ENCODE assay signal across 1 cellular context in the genomic region with DNA sequence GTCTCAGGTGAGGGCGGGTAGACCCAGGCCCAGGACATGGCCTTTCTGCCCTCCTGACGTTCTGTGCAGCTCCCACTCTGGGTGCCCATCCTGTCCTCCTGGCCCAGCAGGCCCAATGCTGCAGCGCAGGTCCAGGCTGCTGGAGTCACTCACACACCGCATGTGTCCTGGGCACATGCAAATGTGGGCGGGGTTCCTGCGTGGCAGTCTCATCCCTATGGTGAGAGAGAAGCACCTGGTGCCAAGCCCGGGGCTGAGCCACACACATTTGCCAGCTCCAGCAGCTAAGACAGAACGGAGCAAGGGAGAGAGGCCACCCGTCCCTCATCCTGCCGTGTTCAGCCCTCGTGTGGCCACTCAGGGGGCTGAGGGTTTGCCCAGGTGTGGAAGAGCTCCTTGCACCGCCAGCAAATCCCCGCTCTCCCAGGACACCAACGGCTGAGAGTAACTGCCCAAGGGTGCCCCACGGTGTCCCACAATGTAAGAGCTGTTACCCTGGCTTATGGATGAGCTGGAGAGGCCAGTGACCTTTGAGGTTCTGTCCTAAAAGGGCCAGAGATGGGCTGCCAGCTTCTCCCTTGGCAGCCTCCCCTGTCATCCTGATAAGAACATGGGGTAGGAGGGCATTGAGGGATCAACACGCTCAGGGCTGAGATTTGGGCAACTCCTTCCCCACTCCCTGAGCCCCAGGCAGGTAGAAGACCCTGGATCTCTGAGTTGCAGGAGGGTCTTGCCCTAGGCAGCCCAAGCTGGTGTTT.
TF ChIP-seq lines count a peak whose summit lies in the region.

No MANE protein-coding gene starts in this region.

TF ChIP-seq in HepG2, 621 proteins besides CTCF, POLR2A, EP300 and RAD21 (continued from another document and continues in another):
- no peak for TF ChIP-seq PRDM15 (CRISPR knock-in tag; IDR thresholded peaks at IDR 0.05)
- no peak for TF ChIP-seq NONO (IDR thresholded peaks at IDR 0.05)
- peak; percentile 53; the same call in 1 of the 2 replicates for TF ChIP-seq NONO (CRISPR knock-in tag; conservative IDR thresholded peaks at IDR 0.05)
- TF ChIP-seq HNRNPL (IDR thresholded peaks at IDR 0.05; ENCODE audit: low read depth, low read length), result 0 out of 2 replicates have a peak, but pooled peaks have one; percentile 62
- no peak for TF ChIP-seq SOX5 (CRISPR knock-in tag; IDR thresholded peaks at IDR 0.05; ENCODE audit: borderline replicate concordance)
- peak; percentile 16; the same call in 1 of the 2 replicates for TF ChIP-seq ZNF687 (CRISPR knock-in tag; IDR thresholded peaks at IDR 0.05)
- no peak for TF ChIP-seq KMT2A (CRISPR knock-in tag; IDR thresholded peaks at IDR 0.05)
- no peak for TF ChIP-seq SPEN (CRISPR knock-in tag; IDR thresholded peaks at IDR 0.05; ENCODE audit: low read depth)
- no peak for TF ChIP-seq ZSCAN20 (CRISPR knock-in tag; IDR thresholded peaks at IDR 0.05; ENCODE audit: borderline replicate concordance)
- no peak for TF ChIP-seq REL (CRISPR knock-in tag; conservative IDR thresholded peaks at IDR 0.05)
- no peak for TF ChIP-seq YEATS4 (CRISPR knock-in tag; IDR thresholded peaks at IDR 0.05; ENCODE audit: borderline replicate concordance)
- peak; percentile 40 for TF ChIP-seq RBM39 (IDR thresholded peaks at IDR 0.05; ENCODE audit: low read depth, low read length, poor library complexity, severe bottlenecking)
- no peak for TF ChIP-seq CAMTA2 (CRISPR knock-in tag; IDR thresholded peaks at IDR 0.05; ENCODE audit: borderline replicate concordance)
- TF ChIP-seq NFKBIZ (CRISPR knock-in tag; IDR thresholded peaks at IDR 0.05), result no peak
- no peak for TF ChIP-seq SCMH1 (CRISPR knock-in tag; IDR thresholded peaks at IDR 0.05; ENCODE audit: borderline replicate concordance)
- TF ChIP-seq, protein P1, sequence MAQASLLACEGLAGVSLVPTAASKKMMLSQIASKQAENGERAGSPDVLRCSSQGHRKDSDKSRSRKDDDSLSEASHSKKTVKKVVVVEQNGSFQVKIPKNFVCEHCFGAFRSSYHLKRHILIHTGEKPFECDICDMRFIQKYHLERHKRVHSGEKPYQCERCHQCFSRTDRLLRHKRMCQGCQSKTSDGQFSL (CRISPR knock-in tag; IDR thresholded peaks at IDR 0.05), result no peak
- TF ChIP-seq ZNF883 (CRISPR knock-in tag; IDR thresholded peaks at IDR 0.05; ENCODE audit: not compliant biosample characterization), result peak; percentile 39
- TF ChIP-seq ZNF770 (CRISPR knock-in tag; IDR thresholded peaks at IDR 0.05), result no peak
- no peak for TF ChIP-seq ZNF713 (CRISPR knock-in tag; IDR thresholded peaks at IDR 0.05)
- no peak for TF ChIP-seq ZNF558 (CRISPR knock-in tag; IDR thresholded peaks at IDR 0.05; ENCODE audit: borderline replicate concordance)
- no peak for TF ChIP-seq ZNF704 (CRISPR knock-in tag; IDR thresholded peaks at IDR 0.05; ENCODE audit: borderline replicate concordance)
- no peak for TF ChIP-seq ZNF746 (CRISPR knock-in tag; IDR thresholded peaks at IDR 0.05)
- TF ChIP-seq NR3C1 (CRISPR knock-in tag; IDR thresholded peaks at IDR 0.05), result no peak
- no peak for TF ChIP-seq ZNF7 (CRISPR knock-in tag; IDR thresholded peaks at IDR 0.05)
- no peak for TF ChIP-seq TOPORS (CRISPR knock-in tag; IDR thresholded peaks at IDR 0.05)
- no peak for TF ChIP-seq CBX1 (IDR thresholded peaks at IDR 0.05; ENCODE audit: low read depth)
- TF ChIP-seq ERF (CRISPR knock-in tag; IDR thresholded peaks at IDR 0.05), result no peak
- TF ChIP-seq ZNF326 (CRISPR knock-in tag; IDR thresholded peaks at IDR 0.05; ENCODE audit: borderline replicate concordance), result peak; percentile 78; the same call in 1 of the 2 replicates
- no peak for TF ChIP-seq POGZ (CRISPR knock-in tag; IDR thresholded peaks at IDR 0.05)
- peak; percentile 30 for TF ChIP-seq POLR2AphosphoS5 (IDR thresholded peaks at IDR 0.05; ENCODE audit: low read depth, low read length)
- TF ChIP-seq TEAD3 (CRISPR knock-in tag; optimal IDR thresholded peaks at IDR 0.05; ENCODE audit: borderline replicate concordance), result no peak
- TF ChIP-seq ZNF841 (CRISPR knock-in tag; IDR thresholded peaks at IDR 0.05; ENCODE audit: borderline replicate concordance), result no peak
- no peak for TF ChIP-seq ZIK1 (CRISPR knock-in tag; IDR thresholded peaks at IDR 0.05; ENCODE audit: borderline replicate concordance, low read depth)
- TF ChIP-seq RNF2 (conservative IDR thresholded peaks at IDR 0.05; ENCODE audit: low read depth), result no peak
- no peak for TF ChIP-seq ZMAT3 (CRISPR knock-in tag; conservative IDR thresholded peaks at IDR 0.05)
- TF ChIP-seq ZBTB33 (CRISPR knock-in tag; IDR thresholded peaks at IDR 0.05), result 0 out of 2 replicates have a peak, but pooled peaks have one; percentile 11
- no peak for TF ChIP-seq MLXIP (CRISPR knock-in tag; IDR thresholded peaks at IDR 0.05; ENCODE audit: borderline replicate concordance)
- TF ChIP-seq GABPA (IDR thresholded peaks at IDR 0.05; ENCODE audit: low read depth, low read length), result no peak
- no peak for TF ChIP-seq GABPA (CRISPR knock-in tag; IDR thresholded peaks at IDR 0.05; ENCODE audit: low read depth)
- no peak for TF ChIP-seq ZNF263 (CRISPR knock-in tag; IDR thresholded peaks at IDR 0.05)
- 0 out of 2 replicates have a peak, but pooled peaks have one; percentile 15 for TF ChIP-seq CHD2 (IDR thresholded peaks at IDR 0.05; ENCODE audit: low read depth, low read length)
- no peak for TF ChIP-seq FOXA3 (CRISPR knock-in tag; IDR thresholded peaks at IDR 0.05)
- no peak for TF ChIP-seq SOX13 (IDR thresholded peaks at IDR 0.05)
- TF ChIP-seq SOX13 (CRISPR knock-in tag; conservative IDR thresholded peaks at IDR 0.05 in 1 of 2, IDR thresholded peaks at IDR 0.05 in 1 of 2), result 0 out of 4 replicates have a peak, but pooled peaks of 1 of the 2 experiments have one; percentile 7
- TF ChIP-seq, protein P2, sequence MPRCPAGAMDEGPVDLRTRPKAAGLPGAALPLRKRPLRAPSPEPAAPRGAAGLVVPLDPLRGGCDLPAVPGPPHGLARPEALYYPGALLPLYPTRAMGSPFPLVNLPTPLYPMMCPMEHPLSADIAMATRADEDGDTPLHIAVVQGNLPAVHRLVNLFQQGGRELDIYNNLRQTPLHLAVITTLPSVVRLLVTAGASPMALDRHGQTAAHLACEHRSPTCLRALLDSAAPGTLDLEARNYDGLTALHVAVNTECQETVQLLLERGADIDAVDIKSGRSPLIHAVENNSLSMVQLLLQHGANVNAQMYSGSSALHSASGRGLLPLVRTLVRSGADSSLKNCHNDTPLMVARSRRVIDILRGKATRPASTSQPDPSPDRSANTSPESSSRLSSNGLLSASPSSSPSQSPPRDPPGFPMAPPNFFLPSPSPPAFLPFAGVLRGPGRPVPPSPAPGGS (CRISPR knock-in tag; IDR thresholded peaks at IDR 0.05), result 0 out of 2 replicates have a peak, but pooled peaks have one; percentile 23
